ENCODE assay signal across 11 cellular contexts in the genomic region with DNA sequence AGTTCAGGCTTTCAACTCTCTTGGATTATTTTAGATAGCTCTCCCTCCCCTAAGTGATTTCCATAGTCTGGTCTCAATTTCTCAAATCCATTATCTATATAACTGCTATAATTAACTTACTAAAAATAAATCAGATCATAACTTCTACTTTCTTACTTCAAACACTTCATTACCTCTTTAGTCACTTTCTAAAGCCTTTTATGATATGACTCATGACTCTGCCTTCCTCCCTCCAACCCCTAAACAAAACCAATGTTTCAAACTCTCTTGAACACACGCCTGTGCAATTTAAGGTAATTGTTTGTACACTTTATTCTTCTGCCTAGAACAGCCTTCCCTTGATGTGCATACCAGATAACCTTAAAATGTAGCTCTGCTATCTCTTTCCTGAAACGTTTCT.
DNase-seq lines count a peak whose midpoint lies in the region; ATAC-seq and TF ChIP-seq lines count a peak whose summit lies in the region.
"Had no signal": no experiment of that assay in that cellular context is flagged by ENCODE, and none has a peak within 500 bp of the region (broad histone marks: within the 10 kb centered on the region; RNA-seq: fewer than 3 reads in every experiment).

No MANE protein-coding gene starts in this region.

- H3K36me3 Mint-ChIP-seq in activated CD8-positive, alpha-beta memory T cell treated with anti-CD3 and anti-CD28 coated beads, Interleukin-2, amount 10 ng/mL, durations not matched to agents 7 days and 5 days: peaks cover 24% of the 10 kb centered on the region

- H3K9me2 ChIP-seq in GM23248 (ENCODE audit: insufficient read depth): no peaks in the 10 kb centered on the region

- H3K9ac ChIP-seq in GM23248: no peak overlapping the region
- no peak overlapping the region for H3K9ac ChIP-seq in mesenchymal stem cell (ENCODE audit: low read length)

- H2BK15ac ChIP-seq in mesenchymal stem cell (ENCODE audit: low read depth, poor library complexity, severe bottlenecking): no peak overlapping the region

- H3K27ac Mint-ChIP-seq in activated CD8-positive, alpha-beta memory T cell treated with anti-CD3 and anti-CD28 coated beads, Interleukin-2, amount 10 ng/mL, durations not matched to agents 7 days and 5 days: no peak overlapping the region

- no peak for DNase-seq in activated CD8-positive, alpha-beta memory T cell treated with anti-CD3 and anti-CD28 coated beads, Interleukin-2, amount 10 ng/mL, durations not matched to agents 7 days and 5 days
- no peak for DNase-seq in activated CD8-positive, alpha-beta memory T cell treated with anti-CD3 and anti-CD28 coated beads for 24 hours
- DNase-seq in GM23248 (peak; percentile 15), NCI-H2227 treated with DMSO at 0.1 percent for 48 hours (lab: John Stamatoyannopoulos, UW) (peak; percentile 33), mesenchymal stem cell (peak; percentile 17), BE2C (no peak), DMS53 treated with DMSO at 0.1 percent for 48 hours (lab: John Stamatoyannopoulos, UW; ENCODE audit: unreplicated experiment) (no peak), NAMALWA (ENCODE audit: low spot score) (no peak)
- DNase-seq: amniotic stem cell; naive thymus-derived CD4-positive, alpha-beta T cell; NCI-H1694 treated with DMSO at 0.1 percent for 48 hours had no signal

- no peaks in the 10 kb centered on the region for H3K27me3 Mint-ChIP-seq in activated CD8-positive, alpha-beta memory T cell treated with anti-CD3 and anti-CD28 coated beads, Interleukin-2, amount 10 ng/mL, durations not matched to agents 7 days and 5 days
- H3K27me3 Mint-ChIP-seq: naive thymus-derived CD4-positive, alpha-beta T cell had no signal

- H3K4me1 ChIP-seq in GM23248 (ENCODE audit: insufficient read depth): peaks cover 27% of the 10 kb centered on the region
- H3K4me1 ChIP-seq in mesenchymal stem cell (ENCODE audit: control insufficient read depth, insufficient read depth, low read depth, low read length): no peaks in the 10 kb centered on the region
- peaks cover 9% of the 10 kb centered on the region for H3K4me1 ChIP-seq in BE2C

- no peak overlapping the region for H4K91ac ChIP-seq in mesenchymal stem cell (ENCODE audit: low read length)

- CTCF ChIA-PET in activated CD8-positive, alpha-beta memory T cell treated with anti-CD3 and anti-CD28 coated beads, Interleukin-2, amount 10 ng/mL, durations not matched to agents 7 days and 5 days (lab: Charles Lee): no interaction called here

- no peak overlapping the region for H3K27ac ChIP-seq in GM23248
- H3K27ac ChIP-seq in mesenchymal stem cell (ENCODE audit: low read length, poor library complexity, severe bottlenecking): no peak overlapping the region

- H2BK5ac ChIP-seq in mesenchymal stem cell (ENCODE audit: low read depth, low read length, poor library complexity, severe bottlenecking): no peak overlapping the region

- H4K20me1 ChIP-seq in GM23248 (ENCODE audit: insufficient read depth): no peaks in the 10 kb centered on the region

- no peaks in the 10 kb centered on the region for H3K79me2 ChIP-seq in GM23248 (ENCODE audit: insufficient read depth)

- H3K4ac ChIP-seq in mesenchymal stem cell (ENCODE audit: low read depth in 1 of 2, low read length in 2 of 2): no peak overlapping the region

- H3K79me1 ChIP-seq in mesenchymal stem cell (replicated peaks; ENCODE audit: low read length, poor library complexity, severe bottlenecking): no peaks in the 10 kb centered on the region

- H3K4me2 ChIP-seq in GM23248 (ENCODE audit: unreplicated experiment) (no peak overlapping the region), mesenchymal stem cell (ENCODE audit: low read length, poor library complexity, severe bottlenecking) (no peak overlapping the region)

- no peak overlapping the region for H2BK12ac ChIP-seq in mesenchymal stem cell (ENCODE audit: low read length in 2 of 2)

- H3K36me3 ChIP-seq in GM23248 (ENCODE audit: low read depth): 0 out of 2 replicates have a peak, but pooled peaks cover 2% of the 10 kb centered on the region
- peaks cover 0 to 14% of the 10 kb centered on the region in 2 experiments for H3K36me3 ChIP-seq in mesenchymal stem cell (ENCODE audit: control insufficient read depth in 1 of 2, insufficient read depth in 2 of 2, low read depth in 1 of 2, low read length in 2 of 2)
- H3K36me3 ChIP-seq in BE2C: no peaks in the 10 kb centered on the region

- peak; percentile 20 for ATAC-seq in activated CD8-positive, alpha-beta memory T cell treated with anti-CD3 and anti-CD28 coated beads, Interleukin-2, amount 10 ng/mL, durations not matched to agents 7 days and 5 days
- ATAC-seq: naive thymus-derived CD4-positive, alpha-beta T cell had no signal

- H3K14ac ChIP-seq in mesenchymal stem cell (ENCODE audit: low read length in 2 of 2): no peak overlapping the region

- no peak overlapping the region for H2BK120ac ChIP-seq in mesenchymal stem cell (ENCODE audit: low read depth, low read length)

- H3K4me1 Mint-ChIP-seq in activated CD8-positive, alpha-beta memory T cell treated with anti-CD3 and anti-CD28 coated beads, Interleukin-2, amount 10 ng/mL, durations not matched to agents 7 days and 5 days: peaks cover 5% of the 10 kb centered on the region

- no peaks in the 10 kb centered on the region for H3K9me3 Mint-ChIP-seq in activated CD8-positive, alpha-beta memory T cell treated with anti-CD3 and anti-CD28 coated beads, Interleukin-2, amount 10 ng/mL, durations not matched to agents 7 days and 5 days (ENCODE audit: low read depth)

- H2AFZ ChIP-seq in GM23248 (no peak overlapping the region), mesenchymal stem cell (ENCODE audit: low read depth, low read length) (no peak overlapping the region)

- no peaks in the 10 kb centered on the region for H3K9me3 ChIP-seq in GM23248 (ENCODE audit: low read depth)
- no peaks in the 10 kb centered on the region for H3K9me3 ChIP-seq in mesenchymal stem cell (ENCODE audit: control insufficient read depth, low read length)
- no peaks in the 10 kb centered on the region; the same call in 1 of the 2 replicates for H3K9me3 ChIP-seq in BE2C

- no peak overlapping the region for H3K18ac ChIP-seq in mesenchymal stem cell (ENCODE audit: low read depth in 1 of 2, low read length in 2 of 2)

- no peak overlapping the region for H3K4me3 ChIP-seq in GM23248
- no peak overlapping the region for H3K4me3 ChIP-seq in mesenchymal stem cell (ENCODE audit: insufficient read depth in 1 of 2, low read depth in 1 of 2, low read length in 2 of 2)
- H3K4me3 ChIP-seq in BE2C (ENCODE audit: low read depth, low read length): no peak overlapping the region

- H3K27me3 ChIP-seq in GM23248 (replicated peaks; ENCODE audit: insufficient read depth): no peaks in the 10 kb centered on the region
- no peaks in the 10 kb centered on the region for H3K27me3 ChIP-seq in mesenchymal stem cell (ENCODE audit: control insufficient read depth in 1 of 2, insufficient read depth in 1 of 2, low read length in 2 of 2)
- H3K27me3 ChIP-seq in BE2C: no peaks in the 10 kb centered on the region

- no peak overlapping the region for H4K8ac ChIP-seq in mesenchymal stem cell (ENCODE audit: low read length)

- no peak overlapping the region for H2AK5ac ChIP-seq in mesenchymal stem cell (ENCODE audit: low read length, severe bottlenecking)

- no peak overlapping the region for H3K23ac ChIP-seq in mesenchymal stem cell (ENCODE audit: low read length in 2 of 2)

- in situ Hi-C loops in GM23248 (cut with MboI): no loop called here

- peaks cover 7% of the 10 kb centered on the region; the same call in 1 of the 2 replicates for H3F3A ChIP-seq in GM23248 (ENCODE audit: insufficient read depth)

- no peak for TF ChIP-seq CTCF in BE2C (IDR thresholded peaks at IDR 0.05; ENCODE audit: low read depth, low read length)

- no peak overlapping the region for H3K4me3 Mint-ChIP-seq in activated CD8-positive, alpha-beta memory T cell treated with anti-CD3 and anti-CD28 coated beads, Interleukin-2, amount 10 ng/mL, durations not matched to agents 7 days and 5 days
- H3K4me3 Mint-ChIP-seq: naive thymus-derived CD4-positive, alpha-beta T cell had no signal

- 65 to 72% methylated on average over 2 of the region's 2 CpGs for WGBS in GM23248 (ENCODE audit: low coverage in 1 of 2, low lambda C conversion rate in 2 of 2, missing lambda C conversion rate in 2 of 2), 2 experiments
- 20% methylated on average over 2 of the region's 2 CpGs for WGBS in mesenchymal stem cell

Comparison
In these comparisons a context has a peak if more than half of its experiments do, and no peak if none do; other contexts are left out.
1. DNase-seq: peak in GM23248 (single experiment), NCI-H2227 treated with DMSO at 0.1 percent for 48 hours (single experiment) and mesenchymal stem cell (single experiment); none in activated CD8-positive, alpha-beta memory T cell treated with anti-CD3 and anti-CD28 coated beads, Interleukin-2, amount 10 ng/mL, durations not matched to agents 7 days and 5 days (single experiment), activated CD8-positive, alpha-beta memory T cell treated with anti-CD3 and anti-CD28 coated beads for 24 hours (single experiment), BE2C (single experiment), DMS53 treated with DMSO at 0.1 percent for 48 hours (single experiment) and NAMALWA (single experiment).